Comparison of ENCODE assay signal across 8 cellular contexts in genomic region chr12:124919646-124920352, GRCh38. TPM values are rescaled to one million over a fixed set of nuclear protein-coding genes. Genes with fewer than 3 reads are reported as not detected.
DNase-seq lines count a peak whose midpoint lies in the region; ATAC-seq and TF ChIP-seq lines count a peak whose summit lies in the region.

No MANE protein-coding gene starts in this region.

- H3K4me1 Mint-ChIP-seq in activated naive CD4-positive, alpha-beta T cell treated with anti-CD3 and anti-CD28 coated beads for 36 hours (ENCODE audit: low read depth): peaks cover 77% of the 10 kb centered on the region
- peaks cover 84% of the 10 kb centered on the region for H3K4me1 Mint-ChIP-seq in stimulated activated naive CD8-positive, alpha-beta T cell treated with anti-CD3 and anti-CD28 coated beads, Interleukin-15, Interleukin-2, amounts not matched to agents 100 ng/mL and 50 ng/mL, for 24 hours (ENCODE audit: low read depth)

- no peaks in the 10 kb centered on the region for H3K36me3 ChIP-seq in iPS-20b (ENCODE audit: insufficient read depth, low read depth, low read length)

- ATAC-seq in HG02973 (IDR thresholded peaks at IDR 0.05; ENCODE audit: unreplicated experiment): peak; percentile 15

- no peaks in the 10 kb centered on the region for H3K27me3 Mint-ChIP-seq in activated naive CD4-positive, alpha-beta T cell treated with anti-CD3 and anti-CD28 coated beads for 36 hours (ENCODE audit: low read depth)
- peaks cover 4% of the 10 kb centered on the region for H3K27me3 Mint-ChIP-seq in stimulated activated naive CD8-positive, alpha-beta T cell treated with anti-CD3 and anti-CD28 coated beads, Interleukin-15, Interleukin-2, amounts not matched to agents 100 ng/mL and 50 ng/mL, for 24 hours

- peaks cover 54% of the 10 kb centered on the region for H3K4me1 ChIP-seq in iPS-20b (ENCODE audit: insufficient read depth, low read length)

- DNase-seq in activated naive CD4-positive, alpha-beta T cell treated with anti-CD3 and anti-CD28 coated beads for 36 hours: peak; percentile 81
- no peak for DNase-seq in DMS153 (lab: John Stamatoyannopoulos, UW)
- no peak for DNase-seq in EL
- no peak for DNase-seq in NOMO-1 treated with dmso at 0.1 percent for 144 hours (lab: John Stamatoyannopoulos, UW; ENCODE audit: unreplicated experiment)

- H3K36me3 Mint-ChIP-seq in activated naive CD4-positive, alpha-beta T cell treated with anti-CD3 and anti-CD28 coated beads for 36 hours (ENCODE audit: low read depth): peaks cover 3% of the 10 kb centered on the region
- H3K36me3 Mint-ChIP-seq in stimulated activated naive CD8-positive, alpha-beta T cell treated with anti-CD3 and anti-CD28 coated beads, Interleukin-15, Interleukin-2, amounts not matched to agents 100 ng/mL and 50 ng/mL, for 24 hours (ENCODE audit: low read depth): peaks cover 4% of the 10 kb centered on the region

- H3K27ac ChIP-seq in 22Rv1: peak overlapping the region; percentile 100
- peak overlapping the region; percentile 64 for H3K27ac ChIP-seq in iPS-20b (ENCODE audit: low read length)

- H3K4me3 ChIP-seq in iPS-20b (ENCODE audit: low read length): peak overlapping the region; percentile 62

- peak overlapping the region; percentile 100 for H3K27ac Mint-ChIP-seq in activated naive CD4-positive, alpha-beta T cell treated with anti-CD3 and anti-CD28 coated beads for 36 hours
- peak overlapping the region; percentile 98 for H3K27ac Mint-ChIP-seq in stimulated activated naive CD8-positive, alpha-beta T cell treated with anti-CD3 and anti-CD28 coated beads, Interleukin-15, Interleukin-2, amounts not matched to agents 100 ng/mL and 50 ng/mL, for 24 hours

- intact Hi-C loops in activated naive CD4-positive, alpha-beta T cell treated with anti-CD3 and anti-CD28 coated beads for 36 hours (cut with micrococcal nuclease): loop anchor here (1.0 to 5.0 kb wide), 8 partner anchors 13 to 1552 kb away; partner anchors contain the start of genes ATP6V0A2, KMT5A, NCOR2 and RILPL2

- H3K9ac ChIP-seq in iPS-20b (ENCODE audit: low read depth, low read length): peak overlapping the region; percentile 59; the same call in 1 of the 2 replicates

- no peak for TF ChIP-seq CTCF in 22Rv1 (IDR thresholded peaks at IDR 0.05)

- H3K27me3 ChIP-seq in iPS-20b (ENCODE audit: insufficient read depth, low read length): no peaks in the 10 kb centered on the region

- no peaks in the 10 kb centered on the region for H3K9me3 Mint-ChIP-seq in activated naive CD4-positive, alpha-beta T cell treated with anti-CD3 and anti-CD28 coated beads for 36 hours
- H3K9me3 Mint-ChIP-seq in stimulated activated naive CD8-positive, alpha-beta T cell treated with anti-CD3 and anti-CD28 coated beads, Interleukin-15, Interleukin-2, amounts not matched to agents 100 ng/mL and 50 ng/mL, for 24 hours: no peaks in the 10 kb centered on the region

- H3K9me3 ChIP-seq in iPS-20b (ENCODE audit: insufficient read depth, low read depth, low read length): no peaks in the 10 kb centered on the region

- peak overlapping the region; percentile 68 for H3K4me3 Mint-ChIP-seq in activated naive CD4-positive, alpha-beta T cell treated with anti-CD3 and anti-CD28 coated beads for 36 hours
- peak overlapping the region; percentile 81 for H3K4me3 Mint-ChIP-seq in stimulated activated naive CD8-positive, alpha-beta T cell treated with anti-CD3 and anti-CD28 coated beads, Interleukin-15, Interleukin-2, amounts not matched to agents 100 ng/mL and 50 ng/mL, for 24 hours

- CTCF ChIA-PET in activated naive CD4-positive, alpha-beta T cell treated with anti-CD3 and anti-CD28 coated beads for 36 hours (lab: Charles Lee): interaction anchor here (1.4 to 9.2 kb wide), 4 partner anchors 14 to 20 kb away, joined by 4 to 113 read pairs (median 26); no protein-coding TSS in a partner anchor

RNA-seq across cellular contexts. Expression of gene UBC, which starts 5.3 kb away (rescaled TPM):
- 1,000 to 10,000 TPM; 1,036 to 1,066 TPM for total RNA-seq in activated naive CD4-positive, alpha-beta T cell treated with anti-CD3 and anti-CD28 coated beads for 36 hours

RNA-seq across cellular contexts. Expression of gene SCARB1, which starts 56.1 kb away (rescaled TPM):
- total RNA-seq in activated naive CD4-positive, alpha-beta T cell treated with anti-CD3 and anti-CD28 coated beads for 36 hours: 10 to 100 TPM; 18.2 to 18.3 TPM
